ENCODE assay signal across 18 cellular contexts in the genomic region with DNA sequence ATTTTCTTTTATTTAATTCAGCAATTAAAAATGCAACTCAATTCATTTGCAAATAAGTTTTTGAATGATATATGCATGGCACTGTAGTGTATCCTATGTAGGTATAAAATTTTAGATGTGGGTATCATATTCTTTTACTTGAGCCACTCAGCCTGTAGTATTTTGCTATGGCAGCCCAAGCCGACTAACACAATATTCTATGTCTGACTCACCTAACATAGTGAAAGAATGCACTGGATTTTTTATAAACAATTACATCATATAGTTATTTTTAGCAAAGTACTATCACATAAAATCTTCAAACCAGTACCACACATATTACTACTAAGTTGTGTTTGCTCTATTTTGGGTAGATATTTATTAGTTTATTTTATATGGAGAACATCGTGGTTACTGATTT. TPM values are rescaled to one million over a fixed set of nuclear protein-coding genes. Genes with fewer than 3 reads are reported as not detected.
DNase-seq lines count a peak whose midpoint lies in the region; ATAC-seq and TF ChIP-seq lines count a peak whose summit lies in the region.
"Had no signal": no experiment of that assay in that cellular context is flagged by ENCODE, and none has a peak within 500 bp of the region (broad histone marks: within the 10 kb centered on the region; RNA-seq: fewer than 3 reads in every experiment).

No MANE protein-coding gene starts in this region.

- no peaks in the 10 kb centered on the region for H3K27me3 Mint-ChIP-seq in activated T-helper 2 cell treated with anti-CD3 and anti-CD28 coated beads, Interferon-gamma antibody, Interleukin-2, Interleukin-4, amounts not matched to agents 10 μg/mL and 5 μg/mL and 100 μg/mL, durations not matched to agents 14 hours and 24 hours and 36 hours (ENCODE audit: low read depth)
- no peaks in the 10 kb centered on the region for H3K27me3 Mint-ChIP-seq in stimulated activated naive B cell treated with anti-CD40 and anti-IgM and Interleukin-4, amounts not matched to agents 10 μg/mL and 1 μg/mL and 100 μg/mL, for 72 hours
- H3K27me3 Mint-ChIP-seq: activated CD4-positive, alpha-beta T cell treated with anti-CD3 and anti-CD28 coated beads, Interleukin-2, amount 10 ng/mL, durations not matched to agents 24 days and 14 days had no signal

- DNase-seq in Daoy (ENCODE audit: low read depth), result peak; percentile 27
- DNase-seq in PC-9, result no peak
- peak; percentile 80 for DNase-seq in choroid plexus epithelial cell (ENCODE audit: low read depth)
- peak; percentile 23 to 38 for DNase-seq in lung microvascular endothelial cell (ENCODE audit: low read depth in 2 of 2)
- DNase-seq in activated T-helper 2 cell treated with anti-CD3 and anti-CD28 coated beads, Interferon-gamma antibody, Interleukin-2, Interleukin-4, amounts not matched to agents 10 μg/mL and 5 μg/mL and 100 μg/mL, durations not matched to agents 14 hours and 24 hours and 36 hours (ENCODE audit: low spot score), result no peak
- DNase-seq in activated CD4-positive, CD25-positive, alpha-beta regulatory T cell (lab: John Stamatoyannopoulos, UW), result no peak
- no peak for DNase-seq in stimulated activated naive B cell treated with anti-CD40 and anti-IgM and Interleukin-4, amounts not matched to agents 10 μg/mL and 1 μg/mL and 100 μg/mL, for 72 hours
- DNase-seq in NCI-H748 treated with DMSO at 0.1 percent for 48 hours (lab: John Stamatoyannopoulos, UW), result no peak
- DNase-seq: activated CD4-positive, alpha-beta T cell treated with anti-CD3 and anti-CD28 coated beads, Interleukin-2, amount 10 ng/mL, durations not matched to agents 24 days and 14 days; activated T-cell treated with anti-CD3 and anti-CD28 coated beads, Interleukin-2, amount 50 U/mL, for 1 hour; amygdala; DMS153; ovary; SHP77; stimulated activated CD4-positive, alpha-beta T cell treated with anti-CD3 and anti-CD28 coated beads, Interleukin-12 subunit alpha, Interleukin-12 subunit beta, amount 100 ng/mL, for 4 hours had no signal

- H4K20me1 ChIP-seq in PC-9 (ENCODE audit: insufficient read depth), result no peaks in the 10 kb centered on the region
- H4K20me1 ChIP-seq: BLaER1 had no signal

- no peaks in the 10 kb centered on the region for H3K9me3 Mint-ChIP-seq in activated T-helper 2 cell treated with anti-CD3 and anti-CD28 coated beads, Interferon-gamma antibody, Interleukin-2, Interleukin-4, amounts not matched to agents 10 μg/mL and 5 μg/mL and 100 μg/mL, durations not matched to agents 14 hours and 24 hours and 36 hours
- peaks cover 0 to 10% of the 10 kb centered on the region in 2 donors for H3K9me3 Mint-ChIP-seq in stimulated activated naive B cell treated with anti-CD40 and anti-IgM and Interleukin-4, amounts not matched to agents 10 μg/mL and 1 μg/mL and 100 μg/mL, for 72 hours
- H3K9me3 Mint-ChIP-seq: activated CD4-positive, alpha-beta T cell treated with anti-CD3 and anti-CD28 coated beads, Interleukin-2, amount 10 ng/mL, durations not matched to agents 24 days and 14 days had no signal

- H3K27ac ChIP-seq in PC-9, result no peak overlapping the region
- H3K27ac ChIP-seq: BLaER1, gastroesophageal sphincter, ovary had no signal

- intact Hi-C loops in PC-9 (cut with micrococcal nuclease; ENCODE audit: unreplicated experiment), result no loop called here
- intact Hi-C loops in activated T-helper 2 cell treated with anti-CD3 and anti-CD28 coated beads, Interferon-gamma antibody, Interleukin-2, Interleukin-4, amounts not matched to agents 10 μg/mL and 5 μg/mL and 100 μg/mL, durations not matched to agents 14 hours and 24 hours and 36 hours (cut with micrococcal nuclease), result no loop called here

- H3K4me1 Mint-ChIP-seq in activated T-helper 2 cell treated with anti-CD3 and anti-CD28 coated beads, Interferon-gamma antibody, Interleukin-2, Interleukin-4, amounts not matched to agents 10 μg/mL and 5 μg/mL and 100 μg/mL, durations not matched to agents 14 hours and 24 hours and 36 hours (ENCODE audit: low read depth), result no peaks in the 10 kb centered on the region
- no peaks in the 10 kb centered on the region for H3K4me1 Mint-ChIP-seq in stimulated activated naive B cell treated with anti-CD40 and anti-IgM and Interleukin-4, amounts not matched to agents 10 μg/mL and 1 μg/mL and 100 μg/mL, for 72 hours
- H3K4me1 Mint-ChIP-seq: activated CD4-positive, alpha-beta T cell treated with anti-CD3 and anti-CD28 coated beads, Interleukin-2, amount 10 ng/mL, durations not matched to agents 24 days and 14 days had no signal

- no peaks in the 10 kb centered on the region for H3K36me3 Mint-ChIP-seq in activated T-helper 2 cell treated with anti-CD3 and anti-CD28 coated beads, Interferon-gamma antibody, Interleukin-2, Interleukin-4, amounts not matched to agents 10 μg/mL and 5 μg/mL and 100 μg/mL, durations not matched to agents 14 hours and 24 hours and 36 hours (ENCODE audit: low read depth)
- no peaks in the 10 kb centered on the region for H3K36me3 Mint-ChIP-seq in stimulated activated naive B cell treated with anti-CD40 and anti-IgM and Interleukin-4, amounts not matched to agents 10 μg/mL and 1 μg/mL and 100 μg/mL, for 72 hours

- H3F3A ChIP-seq in PC-9 (ENCODE audit: insufficient read depth, low read depth), result no peaks in the 10 kb centered on the region

- TF ChIP-seq CTCF in PC-9 (conservative IDR thresholded peaks at IDR 0.05) (no peak), choroid plexus epithelial cell (conservative IDR thresholded peaks at IDR 0.05; ENCODE audit: low read depth, low read length) (no peak)

- no peak overlapping the region for H2AFZ ChIP-seq in PC-9

- no peaks in the 10 kb centered on the region for H3K79me2 ChIP-seq in PC-9 (ENCODE audit: low read depth)

- 0 out of 2 replicates have a peak overlapping the region, but pooled peaks have one; percentile 6 for H3K4me2 ChIP-seq in PC-9
- H3K4me2 ChIP-seq: BLaER1 had no signal

- no peaks in the 10 kb centered on the region for H3K36me3 ChIP-seq in PC-9 (ENCODE audit: low read depth)
- H3K36me3 ChIP-seq: BLaER1, gastroesophageal sphincter, ovary had no signal

- CTCF ChIA-PET in PC-9 (lab: Charles Lee), result no interaction called here

- H3K9me2 ChIP-seq in PC-9 (ENCODE audit: insufficient read depth), result peaks cover 4% of the 10 kb centered on the region

- H3K4me1 ChIP-seq in PC-9 (replicated peaks; ENCODE audit: insufficient read depth), result 0 out of 2 replicates have a peak, but pooled peaks cover 5% of the 10 kb centered on the region
- H3K4me1 ChIP-seq: BLaER1, gastroesophageal sphincter had no signal

- H3K4me3 Mint-ChIP-seq in activated T-helper 2 cell treated with anti-CD3 and anti-CD28 coated beads, Interferon-gamma antibody, Interleukin-2, Interleukin-4, amounts not matched to agents 10 μg/mL and 5 μg/mL and 100 μg/mL, durations not matched to agents 14 hours and 24 hours and 36 hours (ENCODE audit: low read depth), result no peak overlapping the region
- H3K4me3 Mint-ChIP-seq in stimulated activated naive B cell treated with anti-CD40 and anti-IgM and Interleukin-4, amounts not matched to agents 10 μg/mL and 1 μg/mL and 100 μg/mL, for 72 hours, result no peak overlapping the region
- H3K4me3 Mint-ChIP-seq: activated CD4-positive, alpha-beta T cell treated with anti-CD3 and anti-CD28 coated beads, Interleukin-2, amount 10 ng/mL, durations not matched to agents 24 days and 14 days had no signal

- no peak overlapping the region for H3K27ac Mint-ChIP-seq in activated T-helper 2 cell treated with anti-CD3 and anti-CD28 coated beads, Interferon-gamma antibody, Interleukin-2, Interleukin-4, amounts not matched to agents 10 μg/mL and 5 μg/mL and 100 μg/mL, durations not matched to agents 14 hours and 24 hours and 36 hours
- H3K27ac Mint-ChIP-seq in stimulated activated naive B cell treated with anti-CD40 and anti-IgM and Interleukin-4, amounts not matched to agents 10 μg/mL and 1 μg/mL and 100 μg/mL, for 72 hours, result no peak overlapping the region
- H3K27ac Mint-ChIP-seq: activated CD4-positive, alpha-beta T cell treated with anti-CD3 and anti-CD28 coated beads, Interleukin-2, amount 10 ng/mL, durations not matched to agents 24 days and 14 days had no signal

- no peaks in the 10 kb centered on the region for H3K9me3 ChIP-seq in PC-9 (ENCODE audit: insufficient read depth, low read depth)
- H3K9me3 ChIP-seq: BLaER1, gastroesophageal sphincter, ovary had no signal

- POLR2A ChIA-PET in PC-9 (lab: Charles Lee; ENCODE audit: unreplicated experiment), result no interaction called here

- no TSS peak for BruUV-seq in PC-9 (replicated peaks; lab: Mats Ljungman, UMichigan)

- H3K4me3 ChIP-seq in PC-9, result no peak overlapping the region
- no peak overlapping the region for H3K4me3 ChIP-seq in choroid plexus epithelial cell (ENCODE audit: low read depth, low read length)
- H3K4me3 ChIP-seq: BLaER1, gastroesophageal sphincter, ovary had no signal

- ATAC-seq in stimulated activated naive B cell treated with anti-CD40 and anti-IgM and Interleukin-4, amounts not matched to agents 10 μg/mL and 1 μg/mL and 100 μg/mL, for 72 hours (replicated peaks), result no peak
- ATAC-seq: gastroesophageal sphincter, HCT116 had no signal

- H3K27me3 ChIP-seq in PC-9 (ENCODE audit: insufficient read depth, low read depth), result no peaks in the 10 kb centered on the region
- H3K27me3 ChIP-seq: BLaER1, gastroesophageal sphincter, ovary had no signal

RNA-seq across cellular contexts. Expression of a gene that starts 21.9 kb away (rescaled TPM):
- 1.2 and 1.5 TPM in 2 replicates for total RNA-seq in Daoy (2014; rRNA removed; shearing (Covaris generic))
- total RNA-seq in PC-9 (2021), result not detected in 2 replicates
- not detected in 2 replicates for total RNA-seq in lung microvascular endothelial cell
- total RNA-seq in activated T-helper 2 cell treated with anti-CD3 and anti-CD28 coated beads, Interferon-gamma antibody, Interleukin-2, Interleukin-4, amounts not matched to agents 10 μg/mL and 5 μg/mL and 100 μg/mL, durations not matched to agents 14 hours and 24 hours and 36 hours, result not detected in 2 replicates
- total RNA-seq: activated CD4-positive, alpha-beta T cell treated with anti-CD3 and anti-CD28 coated beads, Interleukin-2, amount 10 ng/mL, durations not matched to agents 24 days and 14 days had no signal

Comparison
In these comparisons a context has a peak if more than half of its experiments do, and no peak if none do; other contexts are left out.
1. DNase-seq: peak in Daoy (single experiment), choroid plexus epithelial cell (single experiment) and lung microvascular endothelial cell (2 of 2); none in PC-9 (0 of 2), activated T-helper 2 cell treated with anti-CD3 and anti-CD28 coated beads, Interferon-gamma antibody, Interleukin-2, Interleukin-4, amounts not matched to agents 10 μg/mL and 5 μg/mL and 100 μg/mL, durations not matched to agents 14 hours and 24 hours and 36 hours (single experiment), activated CD4-positive, CD25-positive, alpha-beta regulatory T cell (0 of 4), stimulated activated naive B cell treated with anti-CD40 and anti-IgM and Interleukin-4, amounts not matched to agents 10 μg/mL and 1 μg/mL and 100 μg/mL, for 72 hours (single experiment) and NCI-H748 treated with DMSO at 0.1 percent for 48 hours (single experiment).